ENCODE assay signal across 28 cellular contexts in genomic region chr10:98477861-98478260, GRCh38.
"Had no signal": no experiment of that assay in that cellular context is flagged by ENCODE, and none has a peak within 500 bp of the region (broad histone marks: within the 10 kb centered on the region; RNA-seq: fewer than 3 reads in every experiment).

No MANE protein-coding gene starts in this region.

- DNase-seq: colonic mucosa; cortex of kidney; effector CD8-positive, alpha-beta T cell; effector memory CD8-positive, alpha-beta T cell; endodermal cell; erythroblast; esophagus squamous epithelium; foreskin fibroblast; foreskin melanocyte; gastrocnemius medialis; glutamatergic neuron; head of caudate nucleus; heart right ventricle; hippocampal formation; left cardiac atrium; left lung; left ventricle myocardium superior; lower lobe of right lung; mesenchymal stem cell; mucosa of descending colon; naive B cell had no signal

- ATAC-seq: effector memory CD8-positive, alpha-beta T cell; esophagus mucosa; gastrocnemius medialis; heart right ventricle; left cardiac atrium; left lung; left ventricle myocardium superior; lower lobe of right lung; mucosa of descending colon had no signal

- H3K36me3 ChIP-seq: colonic mucosa, esophagus squamous epithelium, gastrocnemius medialis, heart right ventricle, left lung, lower lobe of right lung had no signal

- H3K4me1 Mint-ChIP-seq: endodermal cell, mesothelial cell of epicardium had no signal

- H3K4me3 ChIP-seq: colonic mucosa, esophagus squamous epithelium, gastrocnemius medialis, heart right ventricle, left lung, lower lobe of right lung, mucosa of descending colon had no signal

- H3K9me3 Mint-ChIP-seq: dendritic cell treated with granulocyte-macrophage colony-stimulating factor and Interleukin-4, amounts not matched to agents 40 ng/mL and 50 ng/mL, for 4 days; effector memory CD8-positive, alpha-beta T cell; mesothelial cell of epicardium had no signal

- H3K4me3 Mint-ChIP-seq: dendritic cell treated with granulocyte-macrophage colony-stimulating factor and Interleukin-4, amounts not matched to agents 40 ng/mL and 50 ng/mL, for 4 days; effector memory CD8-positive, alpha-beta T cell; endodermal cell; mesothelial cell of epicardium; naive B cell had no signal

- H3K27ac ChIP-seq: colonic mucosa, epithelial cell of prostate, esophagus squamous epithelium, gastrocnemius medialis, heart right ventricle, left lung, lower lobe of right lung had no signal

- H3K36me3 Mint-ChIP-seq: mesothelial cell of epicardium, naive B cell had no signal

- FAIRE-seq: endometrium, islet of Langerhans, keratinocyte had no signal

- H3K27me3 ChIP-seq: colonic mucosa, esophagus squamous epithelium, gastrocnemius medialis, heart right ventricle, left lung had no signal

- H3K27ac Mint-ChIP-seq: dendritic cell treated with granulocyte-macrophage colony-stimulating factor and Interleukin-4, amounts not matched to agents 40 ng/mL and 50 ng/mL, for 4 days; effector memory CD8-positive, alpha-beta T cell; endodermal cell; mesothelial cell of epicardium; naive B cell had no signal

- H3K27me3 Mint-ChIP-seq: effector memory CD8-positive, alpha-beta T cell had no signal

- H3K4me1 ChIP-seq: colonic mucosa, esophagus squamous epithelium, gastrocnemius medialis, heart right ventricle, left lung, lower lobe of right lung had no signal

- H3K9me3 ChIP-seq: colonic mucosa, esophagus squamous epithelium, gastrocnemius medialis, heart right ventricle, left lung, lower lobe of right lung, mucosa of descending colon had no signal
